Comparison of ENCODE assay signal across 21 cellular contexts in genomic region chr4:54813674-54814073, GRCh38.
"Had no signal": no experiment of that assay in that cellular context is flagged by ENCODE, and none has a peak within 500 bp of the region (broad histone marks: within the 10 kb centered on the region; RNA-seq: fewer than 3 reads in every experiment).

No MANE protein-coding gene starts in this region.

- H3K9me3 ChIP-seq: prostate gland, sigmoid colon, suprapubic skin, transverse colon, upper lobe of right lung, uterus had no signal

- DNase-seq: dermis blood vessel endothelial cell; effector memory CD4-positive, alpha-beta T cell; erythroblast; head of caudate nucleus; left ventricle myocardium superior; lower lobe of right lung; naive thymus-derived CD8-positive, alpha-beta T cell; nephron progenitor cell; nucleus accumbens; sigmoid colon; stimulated activated CD4-positive, alpha-beta T cell treated with anti-CD3 and anti-CD28 coated beads, Interleukin-15, amount 100 ng/mL, for 24 hours; stimulated activated CD4-positive, alpha-beta T cell treated with anti-CD3 and anti-CD28 coated beads, Interleukin-2, amount 100 ng/mL, for 48 hours; stimulated activated naive CD4-positive, alpha-beta T cell; stimulated activated naive CD8-positive, alpha-beta T cell treated with anti-CD3 and anti-CD28 coated beads, Interleukin-15, amount 100 ng/mL, for 72 hours; transverse colon; upper lobe of right lung; uterus had no signal

- H3K27me3 ChIP-seq: right atrium auricular region, sigmoid colon, suprapubic skin, transverse colon, upper lobe of right lung, uterus had no signal

- H3K4me1 ChIP-seq: lower lobe of right lung, prostate gland, right atrium auricular region, sigmoid colon, suprapubic skin, transverse colon, upper lobe of right lung, uterus had no signal

- H3K27ac ChIP-seq: coronary artery, lower lobe of right lung, prostate gland, right atrium auricular region, sigmoid colon, suprapubic skin, transverse colon, upper lobe of right lung, uterus had no signal

- H3K4me3 ChIP-seq: coronary artery, lower lobe of right lung, prostate gland, right atrium auricular region, sigmoid colon, suprapubic skin, transverse colon, upper lobe of right lung, uterus had no signal

- ATAC-seq: left ventricle myocardium superior; lower lobe of right lung; naive thymus-derived CD8-positive, alpha-beta T cell; stimulated activated naive CD8-positive, alpha-beta T cell treated with anti-CD3 and anti-CD28 coated beads, Interleukin-15, amount 100 ng/mL, for 72 hours; upper lobe of right lung had no signal

- H3K36me3 ChIP-seq: lower lobe of right lung, prostate gland, right atrium auricular region, sigmoid colon, suprapubic skin, transverse colon, upper lobe of right lung, uterus had no signal
